ENCODE assay signal across 8 cellular contexts in the genomic region with DNA sequence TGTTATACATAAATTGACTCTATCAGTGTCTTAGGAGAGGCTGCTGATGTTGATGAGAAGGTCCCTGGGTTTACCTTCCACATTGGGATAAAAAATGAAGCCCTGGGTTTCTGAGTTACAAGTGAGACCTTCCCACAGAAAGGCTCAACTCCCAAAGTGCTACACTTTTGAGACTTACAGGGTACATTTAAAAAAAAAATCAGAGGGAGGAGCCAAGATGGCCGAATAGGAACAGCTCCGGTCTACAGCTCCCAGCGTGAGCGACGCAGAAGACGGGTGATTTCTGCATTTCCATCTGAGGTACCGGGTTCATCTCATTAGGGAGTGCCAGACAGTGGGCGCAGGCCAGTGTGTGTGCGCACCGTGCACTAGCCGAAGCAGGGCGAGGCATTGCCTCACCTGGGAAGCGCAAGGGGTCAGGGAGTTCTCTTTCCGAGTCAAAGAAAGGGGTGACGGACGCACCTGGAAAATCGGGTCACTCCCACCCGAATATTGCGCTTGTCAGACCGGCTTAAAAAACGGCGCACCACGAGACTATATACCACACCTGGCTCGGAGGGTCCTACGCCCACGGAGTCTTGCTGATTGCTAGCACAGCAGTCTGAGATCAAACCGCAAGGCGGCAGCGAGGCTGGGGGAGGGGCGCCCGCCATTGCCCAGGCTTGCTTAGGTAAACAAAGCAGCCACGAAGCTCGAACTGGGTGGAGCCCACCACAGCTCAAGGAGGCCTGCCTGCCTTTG.
DNase-seq lines count a peak whose midpoint lies in the region; ATAC-seq and TF ChIP-seq lines count a peak whose summit lies in the region.
"Not testable (repeated sequence)": the region's sequence is repeated elsewhere in the genome, so short reads cannot be mapped to it uniquely, and the experiment has no call there.

No MANE protein-coding gene starts in this region.

- H3K27ac Mint-ChIP-seq in activated CD8-positive, alpha-beta T cell treated with anti-CD3 and anti-CD28 coated beads for 36 hours: peak overlapping the region; percentile 85
- H3K27ac Mint-ChIP-seq in stimulated activated effector memory CD8-positive, alpha-beta T cell treated with anti-CD3 and anti-CD28 coated beads, Interleukin-12 subunit alpha, Interleukin-12 subunit beta, amount 100 ng/mL, for 72 hours: peak overlapping the region; percentile 91

- not testable (repeated sequence) for H3K9ac ChIP-seq in mammary epithelial cell (ENCODE audit: insufficient read depth, low read length)
- peak overlapping the region; percentile 47 for H3K9ac ChIP-seq in mucosa of stomach (ENCODE audit: low read length)

- H3K79me2 ChIP-seq in OCI-LY7 (ENCODE audit: insufficient read depth, low read depth, low read length) (peaks cover 35% of the 10 kb centered on the region; the same call in 1 of the 2 replicates), mammary epithelial cell (ENCODE audit: insufficient read depth, low read length) (peaks cover 32% of the 10 kb centered on the region)

- not testable (repeated sequence) for H3K9me2 ChIP-seq in OCI-LY7 (ENCODE audit: insufficient read depth, low read length)

- in situ Hi-C loops in mammary epithelial cell (cut with MboI; ENCODE audit: low sequenced_read_pairs in 2 of 2): not testable (repeated sequence)

- dilution Hi-C loops in mammary epithelial cell (cut with HindIII; ENCODE audit: low sequenced_read_pairs): not testable (repeated sequence)

- H3K27me3 ChIP-seq in mammary epithelial cell (ENCODE audit: insufficient read depth, low read length); heart left ventricle; mucosa of stomach (ENCODE audit: control insufficient read depth, insufficient read depth, low read length): not testable (repeated sequence)

- CTCF ChIA-PET in OCI-LY7 (lab: Charles Lee; ENCODE audit: unreplicated experiment): interaction anchor here (0.9 kb wide), 1 partner anchor 9 kb away, joined by 4 read pairs; no protein-coding TSS in a partner anchor
- CTCF ChIA-PET in activated CD8-positive, alpha-beta T cell treated with anti-CD3 and anti-CD28 coated beads for 36 hours (lab: Charles Lee); mammary epithelial cell (lab: Charles Lee; ENCODE audit: low non-redundant PET): not testable (repeated sequence)

- H3K4me3 ChIP-seq in OCI-LY7 (ENCODE audit: low read depth, low read length, poor library complexity, severe bottlenecking): peak overlapping the region; percentile 66
- H3K4me3 ChIP-seq in mammary epithelial cell (replicated peaks in 1 of 3; ENCODE audit: insufficient read depth in 1 of 3, low read depth in 2 of 3, low read length in 3 of 3); mucosa of stomach (ENCODE audit: low read length): not testable (repeated sequence)
- peak overlapping the region in 10 of 12 donors; percentile 16 to 58 (median 48) for H3K4me3 ChIP-seq in heart left ventricle

- H3K27ac ChIP-seq in KOPT-K1 (ENCODE audit: low read depth, low read length, poor library complexity, severe bottlenecking) (peak overlapping the region; percentile 55), OCI-LY7 (ENCODE audit: low read depth, low read length, poor library complexity, severe bottlenecking) (peak overlapping the region; percentile 76), heart left ventricle (peak overlapping the region in 4 of 12 donors; percentile 11 to 46 (median 28))
- H3K27ac ChIP-seq in mammary epithelial cell (ENCODE audit: insufficient read depth, low read depth, low read length): not testable (repeated sequence)

- POLR2A ChIA-PET in OCI-LY7 (lab: Charles Lee): interaction anchor here (0.7 to 4.1 kb wide), 5 partner anchors 9 to 83 kb away, joined by 3 to 27 read pairs (median 3); no protein-coding TSS in a partner anchor
- POLR2A ChIA-PET in activated CD8-positive, alpha-beta T cell treated with anti-CD3 and anti-CD28 coated beads for 36 hours (lab: Charles Lee): interaction anchor here (0.9 to 1.4 kb wide), 2 partner anchors 82 to 84 kb away, joined by 3 to 4 read pairs; partner anchors contain the start of gene CDK17

- not testable (repeated sequence) for H3K9me3 Mint-ChIP-seq in activated CD8-positive, alpha-beta T cell treated with anti-CD3 and anti-CD28 coated beads for 36 hours; stimulated activated effector memory CD8-positive, alpha-beta T cell treated with anti-CD3 and anti-CD28 coated beads, Interleukin-12 subunit alpha, Interleukin-12 subunit beta, amount 100 ng/mL, for 72 hours

- H3K27me3 Mint-ChIP-seq in activated CD8-positive, alpha-beta T cell treated with anti-CD3 and anti-CD28 coated beads for 36 hours: not testable (repeated sequence)

- BruUV-seq in OCI-LY7 (replicated peaks; lab: Mats Ljungman, UMichigan): not testable (repeated sequence)
- TSS peak; percentile 25 for BruUV-seq in mammary epithelial cell (replicated peaks; lab: Mats Ljungman, UMichigan)

- H3K4me3 Mint-ChIP-seq in activated CD8-positive, alpha-beta T cell treated with anti-CD3 and anti-CD28 coated beads for 36 hours: peak overlapping the region; percentile 82
- peak overlapping the region; percentile 84 for H3K4me3 Mint-ChIP-seq in stimulated activated effector memory CD8-positive, alpha-beta T cell treated with anti-CD3 and anti-CD28 coated beads, Interleukin-12 subunit alpha, Interleukin-12 subunit beta, amount 100 ng/mL, for 72 hours

- not testable (repeated sequence) for TF ChIP-seq CTCF in OCI-LY7 (conservative IDR thresholded peaks at IDR 0.05; ENCODE audit: low read length); activated CD8-positive, alpha-beta T cell treated with anti-CD3 and anti-CD28 coated beads for 36 hours (IDR thresholded peaks at IDR 0.05); mammary epithelial cell (conservative IDR thresholded peaks at IDR 0.05 in 1 of 2, IDR thresholded peaks at IDR 0.05 in 1 of 2; ENCODE audit: extremely low read depth in 1 of 2, insufficient read depth in 1 of 2, low read depth in 1 of 2, low read length in 2 of 2); heart left ventricle (IDR thresholded peaks at IDR 0.05)

- H4K20me1 ChIP-seq in OCI-LY7 (ENCODE audit: insufficient read depth, low read length); mammary epithelial cell (ENCODE audit: insufficient read depth, low read length): not testable (repeated sequence)

- H3K36me3 ChIP-seq in KOPT-K1 (ENCODE audit: insufficient read depth, low read length): peaks cover 19% of the 10 kb centered on the region; the same call in 1 of the 2 replicates
- H3K36me3 ChIP-seq in OCI-LY7 (ENCODE audit: insufficient read depth, low read length): peaks cover 17% of the 10 kb centered on the region
- H3K36me3 ChIP-seq in mammary epithelial cell (ENCODE audit: insufficient read depth, low read length); mucosa of stomach (ENCODE audit: control insufficient read depth, insufficient read depth, low read length): not testable (repeated sequence)
- H3K36me3 ChIP-seq in heart left ventricle: peaks cover 0 to 22% (median 6%) of the 10 kb centered on the region in 9 donors

- WGBS in mammary epithelial cell (ENCODE audit: low coverage, missing lambda C conversion rate): 97% methylated on average over 26 of the region's 33 CpGs
- 64 to 75% (median 68%) methylated on average over 18 to 33 of the region's 33 CpGs for WGBS in heart left ventricle, 4 donors

- intact Hi-C loops in OCI-LY7 (cut with micrococcal nuclease; ENCODE audit: unreplicated experiment); activated CD8-positive, alpha-beta T cell treated with anti-CD3 and anti-CD28 coated beads for 36 hours (cut with micrococcal nuclease); mammary epithelial cell (cut with micrococcal nuclease); heart left ventricle (cut with DNase I): not testable (repeated sequence)

- ATAC-seq in activated CD8-positive, alpha-beta T cell treated with anti-CD3 and anti-CD28 coated beads for 36 hours: peak; percentile 47
- ATAC-seq in heart left ventricle: peak in 2 of 4 donors; percentile 12 to 39
- peak; percentile 52 for ATAC-seq in stimulated activated effector memory CD8-positive, alpha-beta T cell treated with anti-CD3 and anti-CD28 coated beads, Interleukin-12 subunit alpha, Interleukin-12 subunit beta, amount 100 ng/mL, for 72 hours

- not testable (repeated sequence) for H3K36me3 Mint-ChIP-seq in activated CD8-positive, alpha-beta T cell treated with anti-CD3 and anti-CD28 coated beads for 36 hours (ENCODE audit: low read depth)
- peaks cover 22% of the 10 kb centered on the region for H3K36me3 Mint-ChIP-seq in stimulated activated effector memory CD8-positive, alpha-beta T cell treated with anti-CD3 and anti-CD28 coated beads, Interleukin-12 subunit alpha, Interleukin-12 subunit beta, amount 100 ng/mL, for 72 hours

- peaks cover 24% of the 10 kb centered on the region for H3K4me1 Mint-ChIP-seq in activated CD8-positive, alpha-beta T cell treated with anti-CD3 and anti-CD28 coated beads for 36 hours (ENCODE audit: low read depth)
- not testable (repeated sequence) for H3K4me1 Mint-ChIP-seq in stimulated activated effector memory CD8-positive, alpha-beta T cell treated with anti-CD3 and anti-CD28 coated beads, Interleukin-12 subunit alpha, Interleukin-12 subunit beta, amount 100 ng/mL, for 72 hours

- peak; percentile 2 for DNase-seq in COR-L47 (lab: John Stamatoyannopoulos, UW)
- peak; percentile 47 for DNase-seq in OCI-LY7 (ENCODE audit: low spot score)
- peak; percentile 14 for DNase-seq in activated CD8-positive, alpha-beta T cell treated with anti-CD3 and anti-CD28 coated beads for 36 hours
- not testable (repeated sequence) for DNase-seq in mammary epithelial cell; heart left ventricle; stimulated activated effector memory CD8-positive, alpha-beta T cell treated with anti-CD3 and anti-CD28 coated beads, Interleukin-12 subunit alpha, Interleukin-12 subunit beta, amount 100 ng/mL, for 72 hours (ENCODE audit: low spot score in 2 of 2)

- H3K9me3 ChIP-seq in KOPT-K1 (ENCODE audit: insufficient read depth, low read length, poor library complexity, severe bottlenecking); OCI-LY7 (ENCODE audit: low read length); mammary epithelial cell (replicated peaks; ENCODE audit: insufficient read depth, low read length); heart left ventricle; mucosa of stomach (ENCODE audit: control insufficient read depth, low read length): not testable (repeated sequence)

- TF ChIP-seq POLR2A in heart left ventricle (IDR thresholded peaks at IDR 0.05): not testable (repeated sequence)

- H3K4me1 ChIP-seq in OCI-LY7 (ENCODE audit: insufficient read depth, low read length, poor library complexity, severe bottlenecking) (peaks cover 24% of the 10 kb centered on the region), heart left ventricle (peaks cover 0 to 15% (median 5%) of the 10 kb centered on the region in 12 donors)
- H3K4me1 ChIP-seq in mammary epithelial cell (ENCODE audit: insufficient read depth, low read length); mucosa of stomach (ENCODE audit: control insufficient read depth, insufficient read depth, low read length): not testable (repeated sequence)

- H3K4me2 ChIP-seq in OCI-LY7 (ENCODE audit: low read length): peak overlapping the region; percentile 73
- H3K4me2 ChIP-seq in mammary epithelial cell (ENCODE audit: insufficient read depth, low read depth, low read length): not testable (repeated sequence)

- not testable (repeated sequence) for H2AFZ ChIP-seq in OCI-LY7 (ENCODE audit: low read length); mammary epithelial cell (ENCODE audit: low read depth, low read length)
